19 cellular contexts compared by ENCODE assay signal in the genomic region with DNA sequence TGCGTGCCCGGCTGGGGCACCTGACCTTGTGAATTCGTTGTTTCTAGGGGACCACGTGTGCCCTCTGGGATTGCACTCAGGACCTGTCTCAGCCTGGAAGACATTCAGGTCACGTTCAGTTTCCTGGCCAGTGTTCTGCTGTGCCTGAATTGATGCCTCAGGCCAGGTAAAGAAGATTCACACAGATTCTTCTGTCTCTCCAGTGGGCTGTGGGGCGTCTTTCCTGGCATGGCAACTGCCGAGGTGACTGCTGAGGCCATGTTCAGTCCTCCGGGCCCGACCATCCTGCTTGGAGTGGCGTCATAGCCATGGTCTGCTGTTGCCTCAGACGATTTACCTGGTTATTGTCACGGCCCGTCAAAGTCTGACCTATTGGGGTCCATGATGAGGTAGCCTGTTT. TPM values are rescaled to one million over a fixed set of nuclear protein-coding genes. Genes with fewer than 3 reads are reported as not detected.
DNase-seq lines count a peak whose midpoint lies in the region; ATAC-seq, FAIRE-seq and TF ChIP-seq lines count a peak whose summit lies in the region.
"Had no signal": no experiment of that assay in that cellular context is flagged by ENCODE, and none has a peak within 500 bp of the region (broad histone marks: within the 10 kb centered on the region; RNA-seq: fewer than 3 reads in every experiment).

No MANE protein-coding gene starts in this region.

- POLR2A ChIA-PET in IMR-90 (lab: Charles Lee; ENCODE audit: unreplicated experiment) = no interaction called here

- H3K4me2 ChIP-seq in IMR-90 (ENCODE audit: low read depth, low read length) = no peak overlapping the region

- TF ChIP-seq CTCF in IMR-90 (conservative IDR thresholded peaks at IDR 0.05; ENCODE audit: low read depth, low read length) (no peak), bronchial epithelial cell (IDR thresholded peaks at IDR 0.05; ENCODE audit: insufficient read depth, low read length, severe bottlenecking) (no peak)

- no peak overlapping the region for H3K4me3 ChIP-seq in IMR-90 (ENCODE audit: insufficient read depth, low read depth, low read length)
- H3K4me3 ChIP-seq in bronchial epithelial cell (ENCODE audit: low read depth, low read length) = no peak overlapping the region
- H3K4me3 ChIP-seq in iPS-18c (ENCODE audit: insufficient read depth, low read depth, low read length) = peak overlapping the region; percentile 15; the same call in 1 of the 2 replicates
- H3K4me3 ChIP-seq in subcutaneous abdominal adipose tissue (ENCODE audit: low read depth in 1 of 5, low read length in 5 of 5) = peak overlapping the region; percentile 3 to 61 (median 52)

- H3K27ac ChIP-seq in IMR-90 (ENCODE audit: insufficient read depth, low read length) (no peak overlapping the region), subcutaneous abdominal adipose tissue (ENCODE audit: low read depth, low read length) (no peak overlapping the region)

- peaks cover 56% of the 10 kb centered on the region for H3K36me3 ChIP-seq in IMR-90 (ENCODE audit: control insufficient read depth, insufficient read depth, low read length)
- peaks cover 13% of the 10 kb centered on the region for H3K36me3 ChIP-seq in bronchial epithelial cell (ENCODE audit: control insufficient read depth, insufficient read depth, low read length)
- H3K36me3 ChIP-seq in subcutaneous abdominal adipose tissue (ENCODE audit: control insufficient read depth in 5 of 5, insufficient read depth in 5 of 5, low read length in 5 of 5) = peaks cover 16 to 71% (median 60%) of the 10 kb centered on the region in 5 donors

- ATAC-seq in IMR-90 (ENCODE audit: low read depth) (no peak), HG03432 (IDR thresholded peaks at IDR 0.05; ENCODE audit: unreplicated experiment) (no peak)
- ATAC-seq: HCT116, HepG2 had no signal

- DNase-seq in IMR-90 (no peak), bronchial epithelial cell (ENCODE audit: low read depth) (no peak), OCI-M2 (lab: John Stamatoyannopoulos, UW; ENCODE audit: unreplicated experiment) (no peak), NCI-H345 (lab: John Stamatoyannopoulos, UW) (no peak)
- DNase-seq: ACHN; BE2C; CD4-positive, alpha-beta memory T cell; DMS153; DMS79; GF-D8; GOT3; H7; HFFc6 had no signal

- H3K18ac ChIP-seq in IMR-90 (ENCODE audit: low read depth, low read length) = no peak overlapping the region

- no peak overlapping the region for H4K8ac ChIP-seq in IMR-90 (ENCODE audit: low read depth in 2 of 2, low read length in 2 of 2)

- no peaks in the 10 kb centered on the region for H3K27me3 ChIP-seq in IMR-90 (ENCODE audit: control insufficient read depth, insufficient read depth, low read length)
- H3K27me3 ChIP-seq in bronchial epithelial cell (ENCODE audit: control insufficient read depth, insufficient read depth, low read length) = no peaks in the 10 kb centered on the region
- H3K27me3 ChIP-seq in subcutaneous abdominal adipose tissue (ENCODE audit: control insufficient read depth in 5 of 5, insufficient read depth in 4 of 5, low read length in 5 of 5) = no peaks in the 10 kb centered on the region
- H3K27me3 ChIP-seq: BE2C had no signal

- CTCF ChIA-PET in IMR-90 (lab: Yijun Ruan, JAX) = no interaction called here

- no peak for TF ChIP-seq RAD21 in IMR-90 (IDR thresholded peaks at IDR 0.05; ENCODE audit: low read length)

- H3K56ac ChIP-seq in IMR-90 (ENCODE audit: extremely low read depth, insufficient read depth, low read length) = no peak overlapping the region

- no peak overlapping the region for H3K23ac ChIP-seq in IMR-90 (ENCODE audit: low read depth, low read length)

- 100% methylated on average over 4 of the region's 13 CpGs; no CpG with 5 or more reads in 1 of the 2 experiments for WGBS in IMR-90 (ENCODE audit: extremely low coverage in 2 of 2, insufficient read length in 1 of 2), 2 experiments

- H2BK120ac ChIP-seq in IMR-90 (ENCODE audit: low read depth, low read length) = no peak overlapping the region

- no peak overlapping the region for H2BK15ac ChIP-seq in IMR-90 (ENCODE audit: low read depth, low read length)

- H2AK9ac ChIP-seq in IMR-90 (replicated peaks; ENCODE audit: low read depth, low read length, poor library complexity) = peak overlapping the region; percentile 50

- dilution Hi-C loops in IMR-90 (cut with HindIII; ENCODE audit: low sequenced_read_pairs, unreplicated experiment) = no loop called here

- H3K9me1 ChIP-seq in IMR-90 (ENCODE audit: insufficient read depth, low read length) = no peaks in the 10 kb centered on the region

- H3K4me1 ChIP-seq in IMR-90 (ENCODE audit: control insufficient read depth, insufficient read depth, low read length) (no peaks in the 10 kb centered on the region), subcutaneous abdominal adipose tissue (ENCODE audit: control insufficient read depth in 5 of 5, insufficient read depth in 5 of 5, low read length in 5 of 5) (no peaks in the 10 kb centered on the region)
- H3K4me1 ChIP-seq: BE2C had no signal

- no TSS peak for BruUV-seq in IMR-90 (replicated peaks; lab: Mats Ljungman, UMichigan)

- peak overlapping the region; percentile 39 for H2AFZ ChIP-seq in IMR-90 (replicated peaks; ENCODE audit: low read length, poor library complexity)

- H4K91ac ChIP-seq in IMR-90 (ENCODE audit: insufficient read depth, low read depth, low read length) = no peak overlapping the region

- H3K9ac ChIP-seq in IMR-90 (ENCODE audit: low read depth, low read length) (no peak overlapping the region), subcutaneous abdominal adipose tissue (ENCODE audit: low read length in 5 of 5) (no peak overlapping the region)

- in situ Hi-C loops in IMR-90 (cut with MboI; ENCODE audit: low sequenced_read_pairs) = no loop called here

- no peak overlapping the region for H2BK20ac ChIP-seq in IMR-90 (ENCODE audit: low read depth, low read length)

- FAIRE-seq in bronchial epithelial cell (lab: Jason Lieb, UNC) = peak; percentile 32
- FAIRE-seq: A204.1, HepG2 had no signal

- no peak overlapping the region for H2AK5ac ChIP-seq in IMR-90 (ENCODE audit: low read depth, low read length)

- no peak overlapping the region for H2BK5ac ChIP-seq in IMR-90 (ENCODE audit: low read depth, low read length, poor library complexity, severe bottlenecking)

- no peaks in the 10 kb centered on the region for H4K20me1 ChIP-seq in IMR-90 (ENCODE audit: insufficient read depth, low read length)

- intact Hi-C loops in IMR-90 (cut with micrococcal nuclease) = no loop called here

- H3K4ac ChIP-seq in IMR-90 (ENCODE audit: low read depth, low read length) = no peak overlapping the region

- no peak overlapping the region for H3K14ac ChIP-seq in IMR-90 (replicated peaks; ENCODE audit: low read depth, low read length)

- no peak for TF ChIP-seq POLR2A in IMR-90 (IDR thresholded peaks at IDR 0.05; ENCODE audit: low read depth, low read length)

- H4K5ac ChIP-seq in IMR-90 (ENCODE audit: low read depth, low read length) = no peak overlapping the region

- H3K9me3 ChIP-seq in IMR-90 (ENCODE audit: control insufficient read depth, insufficient read depth, low read length) (peaks cover 70% of the 10 kb centered on the region), iPS-18c (ENCODE audit: control insufficient read depth, insufficient read depth, low read length) (peaks cover 18% of the 10 kb centered on the region), subcutaneous abdominal adipose tissue (ENCODE audit: control insufficient read depth in 5 of 5, low read length in 5 of 5) (peaks cover 37 to 83% (median 75%) of the 10 kb centered on the region in 5 donors)

- H3K79me1 ChIP-seq in IMR-90 (ENCODE audit: low read depth in 1 of 2, low read length in 2 of 2) = peaks cover 0 to 4% of the 10 kb centered on the region in 2 experiments; a peak in 2 of 4 replicates

TF ChIP-seq in IMR-90, 13 proteins besides CTCF, POLR2A, EP300 and RAD21 (continues in another document):
- TF ChIP-seq NFE2L2 (IDR thresholded peaks at IDR 0.05; ENCODE audit: low read depth, low read length) (no peak), SMC3 (IDR thresholded peaks at IDR 0.05; ENCODE audit: low read depth, low read length) (no peak), FOS (IDR thresholded peaks at IDR 0.05; ENCODE audit: low read depth, low read length) (no peak), MAZ (IDR thresholded peaks at IDR 0.05; ENCODE audit: borderline replicate concordance, low read depth, low read length) (no peak), CEBPB (IDR thresholded peaks at IDR 0.05; ENCODE audit: low read depth, low read length) (no peak), CHD1 (IDR thresholded peaks at IDR 0.05; ENCODE audit: low read depth, low read length) (no peak), MXI1 (IDR thresholded peaks at IDR 0.05; ENCODE audit: borderline replicate concordance, low read depth, low read length) (no peak), BHLHE40 (IDR thresholded peaks at IDR 0.05; ENCODE audit: low read depth, low read length) (no peak)
- TF ChIP-seq, protein P1, sequence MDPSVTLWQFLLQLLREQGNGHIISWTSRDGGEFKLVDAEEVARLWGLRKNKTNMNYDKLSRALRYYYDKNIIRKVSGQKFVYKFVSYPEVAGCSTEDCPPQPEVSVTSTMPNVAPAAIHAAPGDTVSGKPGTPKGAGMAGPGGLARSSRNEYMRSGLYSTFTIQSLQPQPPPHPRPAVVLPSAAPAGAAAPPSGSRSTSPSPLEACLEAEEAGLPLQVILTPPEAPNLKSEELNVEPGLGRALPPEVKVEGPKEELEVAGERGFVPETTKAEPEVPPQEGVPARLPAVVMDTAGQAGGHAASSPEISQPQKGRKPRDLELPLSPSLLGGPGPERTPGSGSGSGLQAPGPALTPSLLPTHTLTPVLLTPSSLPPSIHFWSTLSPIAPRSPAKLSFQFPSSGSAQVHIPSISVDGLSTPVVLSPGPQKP (IDR thresholded peaks at IDR 0.05; ENCODE audit: borderline replicate concordance, low read depth, low read length) = no peak

RNA-seq across cellular contexts. Expression of gene ZNF605, which starts 13.5 kb away (rescaled TPM):
- total RNA-seq in IMR-90 (2012; rRNA removed) (9.9 and 11.4 TPM in 2 replicates), bronchial epithelial cell (6.3 and 9.6 TPM in 2 replicates)
- polyA plus RNA-seq in IMR-90 (2012; rRNA removed) = 3.6 and 3.9 TPM in 2 replicates
- 0.40 and 0.49 TPM in 2 replicates for polyA plus RNA-seq in IMR-90 (2012; cell fraction: cytosol; rRNA removed)
- 6.5 and 32.0 TPM in 2 replicates for polyA plus RNA-seq in IMR-90 (2012; cell fraction: nucleus; rRNA removed; ENCODE audit: low replicate concordance)

RNA-seq across cellular contexts. Expression of gene ZNF26, which starts 43.6 kb away (rescaled TPM):
- total RNA-seq in IMR-90 (2012; rRNA removed) = 11.8 and 12.2 TPM in 2 replicates
- polyA plus RNA-seq in IMR-90 (2012; rRNA removed) = 6.3 and 9.4 TPM in 2 replicates
- polyA plus RNA-seq in IMR-90 (2012; cell fraction: cytosol; rRNA removed) = 5.6 and 6.3 TPM in 2 replicates
- polyA plus RNA-seq in IMR-90 (2012; cell fraction: nucleus; rRNA removed; ENCODE audit: low replicate concordance) = 16.6 and 21.6 TPM in 2 replicates
- total RNA-seq in bronchial epithelial cell = 13.4 and 14.1 TPM in 2 replicates

RNA-seq across cellular contexts. Expression of gene CHFR, which starts 55.2 kb away (rescaled TPM):
- total RNA-seq in IMR-90 (2012; rRNA removed) (11.4 and 13.4 TPM in 2 replicates), bronchial epithelial cell (33.4 and 43.4 TPM in 2 replicates)
- 29.9 and 35.3 TPM in 2 replicates for polyA plus RNA-seq in IMR-90 (2012; rRNA removed)
- polyA plus RNA-seq in IMR-90 (2012; cell fraction: cytosol; rRNA removed) = 18.3 and 22.6 TPM in 2 replicates
- polyA plus RNA-seq in IMR-90 (2012; cell fraction: nucleus; rRNA removed; ENCODE audit: low replicate concordance) = 136 and 171 TPM in 2 replicates

Comparison
In these comparisons a context has a peak if more than half of its experiments do, and no peak if none do; other contexts are left out.
1. H3K4me3 ChIP-seq: peak in iPS-18c (single experiment) and subcutaneous abdominal adipose tissue (5 of 5); none in IMR-90 (single experiment) and bronchial epithelial cell (single experiment).